ENCODE assay signal across 8 cellular contexts in the genomic region with DNA sequence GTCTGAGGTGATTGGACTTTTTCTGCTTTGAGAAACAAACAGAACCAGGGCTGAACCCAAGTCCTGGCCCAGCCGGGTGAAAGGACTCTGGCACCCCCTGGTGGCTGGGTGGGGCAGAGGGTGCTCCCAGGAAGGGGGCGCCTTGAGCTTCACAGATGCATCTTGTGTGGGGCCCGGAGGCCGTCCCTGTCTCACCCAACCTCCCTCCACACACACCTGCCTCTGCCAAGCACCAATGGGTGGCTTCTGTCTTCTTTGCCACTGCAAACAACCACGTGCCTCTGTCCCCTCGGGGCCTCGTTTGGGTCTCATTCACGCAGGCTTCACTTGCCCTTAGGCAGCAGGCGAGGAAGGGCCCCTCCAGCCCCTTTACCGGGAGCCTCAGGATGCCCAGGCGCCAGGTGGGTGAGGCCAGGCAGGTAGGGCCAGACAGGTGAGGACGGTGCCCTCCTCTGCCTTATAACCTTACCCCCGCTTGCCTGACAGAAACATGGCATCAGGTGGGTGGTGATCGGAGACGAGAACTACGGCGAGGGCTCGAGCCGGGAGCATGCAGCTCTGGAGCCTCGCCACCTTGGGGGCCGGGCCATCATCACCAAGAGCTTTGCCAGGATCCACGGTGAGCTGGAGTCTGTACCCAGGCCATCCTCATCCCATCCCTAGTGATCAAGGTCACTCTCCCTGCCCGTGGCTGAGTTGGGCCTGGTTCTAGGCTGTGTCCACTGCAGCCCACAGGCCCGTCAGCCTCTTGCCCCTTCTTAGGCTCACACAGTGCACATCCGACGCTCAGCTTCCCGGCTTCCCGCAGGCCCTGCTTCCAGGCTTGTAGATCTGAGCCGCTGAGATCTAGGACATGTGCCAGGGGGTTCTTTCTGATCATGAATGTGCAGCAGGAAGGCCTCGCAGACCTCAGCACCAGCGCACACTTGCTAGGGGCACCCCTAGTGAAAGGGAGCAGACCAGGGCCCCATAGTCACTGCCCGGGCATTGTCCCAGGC. TPM values are rescaled to one million over a fixed set of nuclear protein-coding genes. Genes with fewer than 3 reads are reported as not detected.
DNase-seq lines count a peak whose midpoint lies in the region; ATAC-seq and TF ChIP-seq lines count a peak whose summit lies in the region.

No MANE protein-coding gene starts in this region.

- ATAC-seq in sciatic nerve (peak; percentile 41), GM19455 (IDR thresholded peaks at IDR 0.05; ENCODE audit: unreplicated experiment) (no peak)

- DNase-seq in GM13976 (ENCODE audit: low spot score) (peak; percentile 84), RKO (ENCODE audit: low spot score) (peak; percentile 35), globus pallidus (ENCODE audit: low spot score) (peak; percentile 67), sciatic nerve (ENCODE audit: low spot score) (no peak), NCI-H774 (lab: John Stamatoyannopoulos, UW) (no peak), GF-D8 (lab: John Stamatoyannopoulos, UW) (no peak)
- peak; percentile 49 for DNase-seq in activated effector memory CD4-positive, alpha-beta T cell treated with Interleukin-2 at 50 U/mL for 16 hours

- in situ Hi-C loops in GM13976 (cut with MboI; ENCODE audit: low sequenced_read_pairs, unreplicated experiment) = no loop called here

- intact Hi-C loops in sciatic nerve (cut with DNase I) = no loop called here

- TF ChIP-seq CTCF in GM13976 (IDR thresholded peaks at IDR 0.05; ENCODE audit: borderline replicate concordance, control extremely low read depth, extremely low read depth, insufficient read depth, missing control alignments) = peak; percentile 70

RNA-seq across cellular contexts. Expression of a gene that starts 17.2 kb away (rescaled TPM):
- total RNA-seq in sciatic nerve = 26.6 TPM

RNA-seq across cellular contexts. Expression of a gene that starts 33.7 kb away (rescaled TPM):
- total RNA-seq in sciatic nerve = 1.6 TPM

RNA-seq across cellular contexts. Expression of a gene that starts 58.2 kb away (rescaled TPM):
- 68.0 TPM for total RNA-seq in sciatic nerve

RNA-seq across cellular contexts. Expression of a gene that starts 58.6 kb away (rescaled TPM):
- total RNA-seq in sciatic nerve = 26.9 TPM

Comparison
In these comparisons a context has a peak if more than half of its experiments do, and no peak if none do; other contexts are left out.
1. DNase-seq: peak in GM13976 (single experiment), RKO (single experiment), activated effector memory CD4-positive, alpha-beta T cell treated with Interleukin-2 at 50 U/mL for 16 hours (single experiment) and globus pallidus (single experiment); none in sciatic nerve (single experiment), NCI-H774 (single experiment) and GF-D8 (single experiment).